ENCODE assay signal across 8 cellular contexts in the genomic region with DNA sequence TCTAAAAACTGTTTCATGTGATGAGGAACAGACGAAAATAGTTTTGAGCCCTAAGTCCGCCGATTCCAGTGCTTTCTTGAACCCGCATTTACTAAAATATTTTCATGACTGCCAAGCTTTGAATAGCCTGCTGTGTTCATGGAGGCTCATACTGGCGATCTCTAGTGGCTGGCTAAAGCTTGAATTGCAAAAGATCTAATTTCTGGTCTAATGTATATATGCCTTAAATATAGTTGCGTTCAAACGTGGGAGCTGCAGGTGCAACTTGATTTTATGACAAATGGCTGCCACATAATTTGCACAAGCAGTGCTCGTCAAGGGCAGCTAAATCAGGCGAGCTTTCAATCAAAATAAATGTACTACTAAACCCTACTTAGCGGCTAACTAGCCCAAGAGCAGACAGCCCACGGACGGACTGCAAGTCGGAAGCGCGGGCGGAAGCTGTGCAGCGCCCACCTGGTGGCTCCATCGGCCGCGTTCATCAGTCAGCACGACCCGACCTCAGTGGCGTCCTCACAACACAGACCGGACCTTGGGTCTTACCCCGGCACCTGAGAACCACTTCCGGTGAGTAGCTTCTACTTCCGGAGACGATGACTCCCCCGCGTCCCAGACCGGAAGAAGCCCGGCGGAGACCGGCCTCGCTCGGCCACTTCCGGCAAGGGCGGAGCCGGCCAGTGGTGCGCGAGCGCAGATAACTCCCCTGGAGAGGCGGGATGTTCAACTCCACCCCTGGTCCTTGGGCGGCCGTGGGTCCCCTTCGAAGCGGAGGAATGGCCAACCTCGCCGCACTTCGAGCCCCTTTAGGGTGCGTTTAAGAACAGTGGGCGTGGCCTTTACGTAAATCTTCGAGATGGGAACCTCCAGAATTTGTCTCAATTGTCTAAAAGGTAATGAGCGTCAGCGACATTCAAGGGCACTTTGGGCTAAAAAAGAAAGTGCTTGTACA. TPM values are rescaled to one million over a fixed set of nuclear protein-coding genes. Genes with fewer than 3 reads are reported as not detected.
A peak's percentile ranks its signal among the peaks of the same experiment; 100 is the strongest.
DNase-seq lines count a peak whose midpoint lies in the region; ATAC-seq and TF ChIP-seq lines count a peak whose summit lies in the region.

No MANE protein-coding gene starts in this region.

- H2BK120ac ChIP-seq in IMR-90 (ENCODE audit: low read depth, low read length) = 0 out of 2 replicates have a peak overlapping the region, but pooled peaks have one; percentile 9

- H3K14ac ChIP-seq in IMR-90 (replicated peaks; ENCODE audit: low read depth, low read length) = peak overlapping the region; percentile 69

- H4K8ac ChIP-seq in IMR-90 (ENCODE audit: low read depth in 2 of 2, low read length in 2 of 2) = peak overlapping the region; percentile 74 to 92

- peak overlapping the region; percentile 73 for H4K5ac ChIP-seq in IMR-90 (ENCODE audit: low read depth, low read length)

- H3K4me3 ChIP-seq in IMR-90 (ENCODE audit: insufficient read depth, low read depth, low read length) (peak overlapping the region; percentile 52), esophagus (ENCODE audit: low read depth in 1 of 2, low read length in 2 of 2) (peak overlapping the region; percentile 65 to 73), muscle layer of colon (ENCODE audit: low read depth in 1 of 2, low read length in 2 of 2) (peak overlapping the region; percentile 55 to 73)

- peaks cover 24% of the 10 kb centered on the region; the same call in 1 of the 2 replicates for H4K20me1 ChIP-seq in IMR-90 (ENCODE audit: insufficient read depth, low read length)

- H2AK5ac ChIP-seq in IMR-90 (ENCODE audit: low read depth, low read length) = peak overlapping the region; percentile 81

- H3K23ac ChIP-seq in IMR-90 (ENCODE audit: low read depth, low read length) = peak overlapping the region; percentile 71; the same call in 1 of the 2 replicates

- peak overlapping the region; percentile 75 for H4K91ac ChIP-seq in IMR-90 (ENCODE audit: insufficient read depth, low read depth, low read length)

- H3K4me2 ChIP-seq in IMR-90 (ENCODE audit: low read depth, low read length) = peak overlapping the region; percentile 86

- H2BK20ac ChIP-seq in IMR-90 (ENCODE audit: low read depth, low read length) = no peak overlapping the region

- dilution Hi-C loops in IMR-90 (cut with HindIII; ENCODE audit: low sequenced_read_pairs, unreplicated experiment) = no loop called here

- in situ Hi-C loops in IMR-90 (cut with MboI; ENCODE audit: low sequenced_read_pairs) = loop anchor here (25.0 kb wide), 1 partner anchor 449 kb away; no protein-coding TSS in a partner anchor

- peak overlapping the region; percentile 86 for H3K56ac ChIP-seq in IMR-90 (ENCODE audit: extremely low read depth, insufficient read depth, low read length)

- peak; percentile 40 for TF ChIP-seq RAD21 in IMR-90 (IDR thresholded peaks at IDR 0.05; ENCODE audit: low read length)

- H3K9me3 ChIP-seq in IMR-90 (ENCODE audit: control insufficient read depth, insufficient read depth, low read length) (no peaks in the 10 kb centered on the region), esophagus (ENCODE audit: control insufficient read depth in 2 of 2, insufficient read depth in 1 of 2, low read depth in 1 of 2, low read length in 1 of 2) (no peaks in the 10 kb centered on the region), muscle layer of colon (ENCODE audit: low read length) (no peaks in the 10 kb centered on the region)

- POLR2A ChIA-PET in IMR-90 (lab: Charles Lee; ENCODE audit: unreplicated experiment) = interaction anchor here (0.6 to 1.1 kb wide), 7 partner anchors 11 to 697 kb away, joined by 3 to 7 read pairs (median 4); a partner anchor contains a TSS

- BruUV-seq in IMR-90 (replicated peaks; lab: Mats Ljungman, UMichigan) = no TSS peak

- H2BK5ac ChIP-seq in IMR-90 (ENCODE audit: low read depth, low read length, poor library complexity, severe bottlenecking) = peak overlapping the region; percentile 70

- intact Hi-C loops in IMR-90 (cut with micrococcal nuclease) = loop anchor here (1.0 to 10.0 kb wide), 7 partner anchors 30 to 464 kb away; partner anchors contain the start of gene AKIP1

- H3K4ac ChIP-seq in IMR-90 (ENCODE audit: low read depth, low read length) = peak overlapping the region; percentile 85

- no peak overlapping the region; the same call in 2 of the 3 replicates for H2BK15ac ChIP-seq in IMR-90 (ENCODE audit: low read depth, low read length)

- DNase-seq in DMS153 treated with DMSO at 0.1 percent for 48 hours (lab: John Stamatoyannopoulos, UW; ENCODE audit: unreplicated experiment) = peak; percentile 96
- DNase-seq in IMR-90 = peak; percentile 96
- DNase-seq in OCI-M2 (lab: John Stamatoyannopoulos, UW; ENCODE audit: unreplicated experiment) = peak; percentile 70
- peak; percentile 94 for DNase-seq in activated T-cell treated with anti-CD3 and anti-CD28 coated beads, Interleukin-2, amount 50 U/mL, for 24 hours
- DNase-seq in stimulated activated CD8-positive, alpha-beta memory T cell treated with anti-CD3 and anti-CD28 coated beads, Interleukin-7, amount 100 ng/mL, for 1 hour (ENCODE audit: low read depth in 2 of 2) = peak; percentile 69 to 79

- H3K9me1 ChIP-seq in IMR-90 (ENCODE audit: insufficient read depth, low read length) = no peaks in the 10 kb centered on the region; the same call in 1 of the 2 replicates

- peak overlapping the region; percentile 99 for H3K27ac Mint-ChIP-seq in activated T-cell treated with anti-CD3 and anti-CD28 coated beads, Interleukin-2, amount 50 U/mL, for 24 hours

- H3K9ac ChIP-seq in IMR-90 (ENCODE audit: low read depth, low read length) (peak overlapping the region; percentile 71), muscle layer of colon (ENCODE audit: low read length) (peak overlapping the region; percentile 13)

- H2AFZ ChIP-seq in IMR-90 (replicated peaks; ENCODE audit: low read length, poor library complexity) = peak overlapping the region; percentile 90

- H3K27ac ChIP-seq in IMR-90 (ENCODE audit: insufficient read depth, low read length) (peak overlapping the region; percentile 77), esophagus (ENCODE audit: low read depth in 2 of 2, low read length in 1 of 2) (peak overlapping the region; percentile 96 to 99), muscle layer of colon (ENCODE audit: low read depth, low read length) (peak overlapping the region; percentile 84)

- no peak overlapping the region for H3K18ac ChIP-seq in IMR-90 (ENCODE audit: low read depth, low read length)

- CTCF ChIA-PET in IMR-90 (lab: Yijun Ruan, JAX) = interaction anchor here (0.6 to 1.4 kb wide), 3 partner anchors 20 to 133 kb away, joined by 3 to 4 read pairs (median 3); no protein-coding TSS in a partner anchor

- peaks cover 61% of the 10 kb centered on the region for H3K4me1 Mint-ChIP-seq in activated T-cell treated with anti-CD3 and anti-CD28 coated beads, Interleukin-2, amount 50 U/mL, for 24 hours (ENCODE audit: low read depth)

- 1% methylated on average over 14 of the region's 56 CpGs; no CpG with 5 or more reads in 1 of the 2 experiments for WGBS in IMR-90 (ENCODE audit: extremely low coverage in 2 of 2, insufficient read length in 1 of 2), 2 experiments
- 2% methylated on average over 56 of the region's 56 CpGs for WGBS in esophagus, 2 donors

- peak; percentile 80 for TF ChIP-seq POLR2A in IMR-90 (IDR thresholded peaks at IDR 0.05; ENCODE audit: low read depth, low read length)

- H3K36me3 Mint-ChIP-seq in activated T-cell treated with anti-CD3 and anti-CD28 coated beads, Interleukin-2, amount 50 U/mL, for 24 hours (ENCODE audit: low read depth) = peaks cover 99% of the 10 kb centered on the region

- no peaks in the 10 kb centered on the region for H3K27me3 Mint-ChIP-seq in activated T-cell treated with anti-CD3 and anti-CD28 coated beads, Interleukin-2, amount 50 U/mL, for 24 hours

- peak; percentile 20; the same call in 1 of the 2 replicates for TF ChIP-seq CTCF in IMR-90 (conservative IDR thresholded peaks at IDR 0.05; ENCODE audit: low read depth, low read length)

- H3K4me1 ChIP-seq in IMR-90 (ENCODE audit: control insufficient read depth, insufficient read depth, low read length) = peaks cover 7% of the 10 kb centered on the region
- H3K4me1 ChIP-seq in esophagus (ENCODE audit: control insufficient read depth in 2 of 2, insufficient read depth in 2 of 2, low read length in 1 of 2) = peaks cover 0 to 4% of the 10 kb centered on the region in 2 donors
- H3K4me1 ChIP-seq in muscle layer of colon (ENCODE audit: insufficient read depth, low read length) = peaks cover 17% of the 10 kb centered on the region

- H3K36me3 ChIP-seq in IMR-90 (ENCODE audit: control insufficient read depth, insufficient read depth, low read length) (peaks cover 51% of the 10 kb centered on the region), esophagus (ENCODE audit: control insufficient read depth in 2 of 2, insufficient read depth in 2 of 2, low read length in 1 of 2) (peaks cover 6 to 12% of the 10 kb centered on the region in 2 donors), muscle layer of colon (ENCODE audit: insufficient read depth, low read length) (peaks cover 61% of the 10 kb centered on the region)

- H2AK9ac ChIP-seq in IMR-90 (replicated peaks; ENCODE audit: low read depth, low read length, poor library complexity) = peak overlapping the region; percentile 91

- no peaks in the 10 kb centered on the region for H3K9me3 Mint-ChIP-seq in activated T-cell treated with anti-CD3 and anti-CD28 coated beads, Interleukin-2, amount 50 U/mL, for 24 hours

- H3K27me3 ChIP-seq in IMR-90 (ENCODE audit: control insufficient read depth, insufficient read depth, low read length) = no peaks in the 10 kb centered on the region
- no peaks in the 10 kb centered on the region for H3K27me3 ChIP-seq in esophagus (ENCODE audit: control insufficient read depth in 1 of 2, insufficient read depth in 2 of 2, low read length in 2 of 2)
- no peaks in the 10 kb centered on the region for H3K27me3 ChIP-seq in muscle layer of colon (ENCODE audit: control insufficient read depth in 1 of 2, insufficient read depth in 2 of 2, low read length in 2 of 2)

- H3K4me3 Mint-ChIP-seq in activated T-cell treated with anti-CD3 and anti-CD28 coated beads, Interleukin-2, amount 50 U/mL, for 24 hours = peak overlapping the region; percentile 97

- ATAC-seq in GM21529 (IDR thresholded peaks at IDR 0.05; ENCODE audit: unreplicated experiment) (peak; percentile 92), IMR-90 (ENCODE audit: low read depth) (peak; percentile 89)

- H3K79me1 ChIP-seq in IMR-90 (ENCODE audit: low read depth in 1 of 2, low read length in 2 of 2) = peaks cover 24 to 44% of the 10 kb centered on the region in 2 experiments

TF ChIP-seq in IMR-90, 13 proteins besides CTCF, POLR2A, EP300 and RAD21 (continues in another document):
- no peak for TF ChIP-seq FOS (IDR thresholded peaks at IDR 0.05; ENCODE audit: low read depth, low read length)
- no peak for TF ChIP-seq CHD1 (IDR thresholded peaks at IDR 0.05; ENCODE audit: low read depth, low read length)

RNA-seq across cellular contexts. Expression of gene RPL27A, which starts 6.1 kb away (rescaled TPM):
- total RNA-seq in IMR-90 (2012; rRNA removed) = 451 and 786 TPM in 2 replicates
- 849 and 1,003 TPM in 2 replicates for polyA plus RNA-seq in IMR-90 (2012; rRNA removed)
- 588 and 616 TPM in 2 replicates for polyA plus RNA-seq in IMR-90 (2012; cell fraction: cytosol; rRNA removed)
- polyA plus RNA-seq in IMR-90 (2012; cell fraction: nucleus; rRNA removed; ENCODE audit: low replicate concordance) = 179 and 302 TPM in 2 replicates
- 1,000 to 10,000 TPM; 2,629 to 4,238 TPM for polyA plus RNA-seq in esophagus

RNA-seq across cellular contexts. Expression of gene TRIM66, which starts 6.2 kb away (rescaled TPM):
- 3.9 and 5.0 TPM in 2 replicates for total RNA-seq in IMR-90 (2012; rRNA removed)
- polyA plus RNA-seq in IMR-90 (2012; rRNA removed) (4.1 and 4.4 TPM in 2 replicates), esophagus (1 to 10 TPM; 2.0 to 4.8 TPM)
- 1.6 and 3.7 TPM in 2 replicates for polyA plus RNA-seq in IMR-90 (2012; cell fraction: cytosol; rRNA removed)
- 23.4 and 26.7 TPM in 2 replicates for polyA plus RNA-seq in IMR-90 (2012; cell fraction: nucleus; rRNA removed; ENCODE audit: low replicate concordance)

Comparison
In these comparisons a context has a peak if more than half of its experiments do, and no peak if none do; other contexts are left out.
1. Peak in every context shown above with its lines: DNase-seq, ATAC-seq, H3K4me3 ChIP-seq and H3K27ac ChIP-seq.